2 cellular contexts compared by ENCODE assay signal in the genomic region with DNA sequence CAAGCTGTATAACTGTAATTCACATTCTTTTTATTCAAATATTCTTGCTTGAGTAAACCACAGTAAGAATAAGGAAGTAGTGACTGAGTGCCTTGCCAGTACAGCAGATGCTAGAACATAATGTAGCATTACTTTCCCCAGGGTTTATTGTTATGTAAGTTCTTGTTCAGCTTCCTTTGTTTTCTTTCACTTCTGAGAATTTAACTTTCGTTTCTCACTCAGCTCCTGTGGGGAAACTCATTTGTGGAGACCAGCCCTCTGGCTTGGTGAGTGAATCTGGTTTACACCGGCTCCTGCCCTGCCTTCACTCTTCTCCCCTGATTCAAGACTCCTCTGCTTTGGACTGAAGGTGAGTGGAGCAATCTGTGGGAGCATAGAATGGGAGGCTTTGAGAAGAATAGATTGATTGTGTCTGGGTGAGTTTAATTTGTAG.
A peak's percentile ranks its signal among the peaks of the same experiment; 100 is the strongest.
TF ChIP-seq lines count a peak whose summit lies in the region.

A gene with protein sequence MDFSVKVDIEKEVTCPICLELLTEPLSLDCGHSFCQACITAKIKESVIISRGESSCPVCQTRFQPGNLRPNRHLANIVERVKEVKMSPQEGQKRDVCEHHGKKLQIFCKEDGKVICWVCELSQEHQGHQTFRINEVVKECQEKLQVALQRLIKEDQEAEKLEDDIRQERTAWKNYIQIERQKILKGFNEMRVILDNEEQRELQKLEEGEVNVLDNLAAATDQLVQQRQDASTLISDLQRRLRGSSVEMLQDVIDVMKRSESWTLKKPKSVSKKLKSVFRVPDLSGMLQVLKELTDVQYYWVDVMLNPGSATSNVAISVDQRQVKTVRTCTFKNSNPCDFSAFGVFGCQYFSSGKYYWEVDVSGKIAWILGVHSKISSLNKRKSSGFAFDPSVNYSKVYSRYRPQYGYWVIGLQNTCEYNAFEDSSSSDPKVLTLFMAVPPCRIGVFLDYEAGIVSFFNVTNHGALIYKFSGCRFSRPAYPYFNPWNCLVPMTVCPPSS (plus strand): TSS at position 240 of the 433 bp plus-strand sequence. CDS start 6,443 bp downstream, outside the sequence.

TF ChIP-seq in liver, 16 proteins besides CTCF, POLR2A, EP300 and RAD21:
- TF ChIP-seq RXRA (IDR thresholded peaks at IDR 0.05) (peak in 1 of 2 donors; percentile 5), GABPA (IDR thresholded peaks at IDR 0.05 in 1 of 2, conservative IDR thresholded peaks at IDR 0.05 in 1 of 2) (no peak), HNF4A (conservative IDR thresholded peaks at IDR 0.05) (no peak), YY1 (IDR thresholded peaks at IDR 0.05) (peak; percentile 13), FOXA1 (IDR thresholded peaks at IDR 0.05) (no peak), SP1 (IDR thresholded peaks at IDR 0.05) (peak; percentile 19), NR2F2 (IDR thresholded peaks at IDR 0.05) (no peak), HNF4G (IDR thresholded peaks at IDR 0.05) (no peak), JUND (IDR thresholded peaks at IDR 0.05) (no peak), FOXA2 (IDR thresholded peaks at IDR 0.05) (no peak), TAF1 (conservative IDR thresholded peaks at IDR 0.05) (no peak), EGR1 (IDR thresholded peaks at IDR 0.05; ENCODE audit: low read depth in 2 of 2) (no peak)
- TF ChIP-seq, protein P1, sequence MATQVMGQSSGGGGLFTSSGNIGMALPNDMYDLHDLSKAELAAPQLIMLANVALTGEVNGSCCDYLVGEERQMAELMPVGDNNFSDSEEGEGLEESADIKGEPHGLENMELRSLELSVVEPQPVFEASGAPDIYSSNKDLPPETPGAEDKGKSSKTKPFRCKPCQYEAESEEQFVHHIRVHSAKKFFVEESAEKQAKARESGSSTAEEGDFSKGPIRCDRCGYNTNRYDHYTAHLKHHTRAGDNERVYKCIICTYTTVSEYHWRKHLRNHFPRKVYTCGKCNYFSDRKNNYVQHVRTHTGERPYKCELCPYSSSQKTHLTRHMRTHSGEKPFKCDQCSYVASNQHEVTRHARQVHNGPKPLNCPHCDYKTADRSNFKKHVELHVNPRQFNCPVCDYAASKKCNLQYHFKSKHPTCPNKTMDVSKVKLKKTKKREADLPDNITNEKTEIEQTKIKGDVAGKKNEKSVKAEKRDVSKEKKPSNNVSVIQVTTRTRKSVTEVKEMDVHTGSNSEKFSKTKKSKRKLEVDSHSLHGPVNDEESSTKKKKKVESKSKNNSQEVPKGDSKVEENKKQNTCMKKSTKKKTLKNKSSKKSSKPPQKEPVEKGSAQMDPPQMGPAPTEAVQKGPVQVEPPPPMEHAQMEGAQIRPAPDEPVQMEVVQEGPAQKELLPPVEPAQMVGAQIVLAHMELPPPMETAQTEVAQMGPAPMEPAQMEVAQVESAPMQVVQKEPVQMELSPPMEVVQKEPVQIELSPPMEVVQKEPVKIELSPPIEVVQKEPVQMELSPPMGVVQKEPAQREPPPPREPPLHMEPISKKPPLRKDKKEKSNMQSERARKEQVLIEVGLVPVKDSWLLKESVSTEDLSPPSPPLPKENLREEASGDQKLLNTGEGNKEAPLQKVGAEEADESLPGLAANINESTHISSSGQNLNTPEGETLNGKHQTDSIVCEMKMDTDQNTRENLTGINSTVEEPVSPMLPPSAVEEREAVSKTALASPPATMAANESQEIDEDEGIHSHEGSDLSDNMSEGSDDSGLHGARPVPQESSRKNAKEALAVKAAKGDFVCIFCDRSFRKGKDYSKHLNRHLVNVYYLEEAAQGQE (IDR thresholded peaks at IDR 0.05) = no peak
- TF ChIP-seq, protein P2, sequence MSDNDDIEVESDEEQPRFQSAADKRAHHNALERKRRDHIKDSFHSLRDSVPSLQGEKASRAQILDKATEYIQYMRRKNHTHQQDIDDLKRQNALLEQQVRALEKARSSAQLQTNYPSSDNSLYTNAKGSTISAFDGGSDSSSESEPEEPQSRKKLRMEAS (IDR thresholded peaks at IDR 0.05) = no peak
- TF ChIP-seq, protein P3, sequence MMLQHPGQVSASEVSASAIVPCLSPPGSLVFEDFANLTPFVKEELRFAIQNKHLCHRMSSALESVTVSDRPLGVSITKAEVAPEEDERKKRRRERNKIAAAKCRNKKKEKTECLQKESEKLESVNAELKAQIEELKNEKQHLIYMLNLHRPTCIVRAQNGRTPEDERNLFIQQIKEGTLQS (IDR thresholded peaks at IDR 0.05) = no peak
- TF ChIP-seq, protein P4, sequence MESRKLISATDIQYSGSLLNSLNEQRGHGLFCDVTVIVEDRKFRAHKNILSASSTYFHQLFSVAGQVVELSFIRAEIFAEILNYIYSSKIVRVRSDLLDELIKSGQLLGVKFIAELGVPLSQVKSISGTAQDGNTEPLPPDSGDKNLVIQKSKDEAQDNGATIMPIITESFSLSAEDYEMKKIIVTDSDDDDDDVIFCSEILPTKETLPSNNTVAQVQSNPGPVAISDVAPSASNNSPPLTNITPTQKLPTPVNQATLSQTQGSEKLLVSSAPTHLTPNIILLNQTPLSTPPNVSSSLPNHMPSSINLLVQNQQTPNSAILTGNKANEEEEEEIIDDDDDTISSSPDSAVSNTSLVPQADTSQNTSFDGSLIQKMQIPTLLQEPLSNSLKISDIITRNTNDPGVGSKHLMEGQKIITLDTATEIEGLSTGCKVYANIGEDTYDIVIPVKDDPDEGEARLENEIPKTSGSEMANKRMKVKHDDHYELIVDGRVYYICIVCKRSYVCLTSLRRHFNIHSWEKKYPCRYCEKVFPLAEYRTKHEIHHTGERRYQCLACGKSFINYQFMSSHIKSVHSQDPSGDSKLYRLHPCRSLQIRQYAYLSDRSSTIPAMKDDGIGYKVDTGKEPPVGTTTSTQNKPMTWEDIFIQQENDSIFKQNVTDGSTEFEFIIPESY (IDR thresholded peaks at IDR 0.05) = no peak

TF ChIP-seq in HepG2, 621 proteins besides CTCF, POLR2A, EP300 and RAD21:
- TF ChIP-seq ZSCAN29 (CRISPR knock-in tag; conservative IDR thresholded peaks at IDR 0.05) (no peak), ASH2L (IDR thresholded peaks at IDR 0.05; ENCODE audit: insufficient read length, low read depth, low read length) (no peak), HNF4A (CRISPR knock-in tag; IDR thresholded peaks at IDR 0.05) (no peak), MZF1 (CRISPR knock-in tag; IDR thresholded peaks at IDR 0.05; ENCODE audit: borderline replicate concordance) (no peak), CBFB (CRISPR knock-in tag; IDR thresholded peaks at IDR 0.05) (no peak), KLF11 (CRISPR knock-in tag; IDR thresholded peaks at IDR 0.05) (no peak), ZNF737 (CRISPR knock-in tag; IDR thresholded peaks at IDR 0.05; ENCODE audit: borderline replicate concordance) (no peak), ZNF253 (CRISPR knock-in tag; IDR thresholded peaks at IDR 0.05; ENCODE audit: borderline replicate concordance) (no peak), MEIS2 (CRISPR knock-in tag; IDR thresholded peaks at IDR 0.05) (no peak), SIX4 (CRISPR knock-in tag; IDR thresholded peaks at IDR 0.05) (no peak)
- TF ChIP-seq, protein P5, sequence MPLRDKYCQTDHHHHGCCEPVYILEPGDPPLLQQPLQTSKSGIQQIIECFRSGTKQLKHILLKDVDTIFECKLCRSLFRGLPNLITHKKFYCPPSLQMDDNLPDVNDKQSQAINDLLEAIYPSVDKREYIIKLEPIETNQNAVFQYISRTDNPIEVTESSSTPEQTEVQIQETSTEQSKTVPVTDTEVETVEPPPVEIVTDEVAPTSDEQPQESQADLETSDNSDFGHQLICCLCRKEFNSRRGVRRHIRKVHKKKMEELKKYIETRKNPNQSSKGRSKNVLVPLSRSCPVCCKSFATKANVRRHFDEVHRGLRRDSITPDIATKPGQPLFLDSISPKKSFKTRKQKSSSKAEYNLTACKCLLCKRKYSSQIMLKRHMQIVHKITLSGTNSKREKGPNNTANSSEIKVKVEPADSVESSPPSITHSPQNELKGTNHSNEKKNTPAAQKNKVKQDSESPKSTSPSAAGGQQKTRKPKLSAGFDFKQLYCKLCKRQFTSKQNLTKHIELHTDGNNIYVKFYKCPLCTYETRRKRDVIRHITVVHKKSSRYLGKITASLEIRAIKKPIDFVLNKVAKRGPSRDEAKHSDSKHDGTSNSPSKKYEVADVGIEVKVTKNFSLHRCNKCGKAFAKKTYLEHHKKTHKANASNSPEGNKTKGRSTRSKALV (CRISPR knock-in tag; IDR thresholded peaks at IDR 0.05) = no peak
- TF ChIP-seq, protein P6, sequence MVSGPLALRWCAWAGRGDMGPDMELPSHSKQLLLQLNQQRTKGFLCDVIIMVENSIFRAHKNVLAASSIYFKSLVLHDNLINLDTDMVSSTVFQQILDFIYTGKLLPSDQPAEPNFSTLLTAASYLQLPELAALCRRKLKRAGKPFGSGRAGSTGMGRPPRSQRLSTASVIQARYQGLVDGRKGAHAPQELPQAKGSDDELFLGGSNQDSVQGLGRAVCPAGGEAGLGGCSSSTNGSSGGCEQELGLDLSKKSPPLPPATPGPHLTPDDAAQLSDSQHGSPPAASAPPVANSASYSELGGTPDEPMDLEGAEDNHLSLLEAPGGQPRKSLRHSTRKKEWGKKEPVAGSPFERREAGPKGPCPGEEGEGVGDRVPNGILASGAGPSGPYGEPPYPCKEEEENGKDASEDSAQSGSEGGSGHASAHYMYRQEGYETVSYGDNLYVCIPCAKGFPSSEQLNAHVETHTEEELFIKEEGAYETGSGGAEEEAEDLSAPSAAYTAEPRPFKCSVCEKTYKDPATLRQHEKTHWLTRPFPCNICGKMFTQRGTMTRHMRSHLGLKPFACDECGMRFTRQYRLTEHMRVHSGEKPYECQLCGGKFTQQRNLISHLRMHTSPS (CRISPR knock-in tag; IDR thresholded peaks at IDR 0.05; ENCODE audit: low read depth) = no peak
